Comparison of ENCODE assay signal across 13 cellular contexts in genomic region chrX:23662187-23662586, GRCh38. TPM values are rescaled to one million over a fixed set of nuclear protein-coding genes. Genes with fewer than 3 reads are reported as not detected.
DNase-seq lines count a peak whose midpoint lies in the region; ATAC-seq and TF ChIP-seq lines count a peak whose summit lies in the region.
"Had no signal": no experiment of that assay in that cellular context is flagged by ENCODE, and none has a peak within 500 bp of the region (broad histone marks: within the 10 kb centered on the region; RNA-seq: fewer than 3 reads in every experiment).

No MANE protein-coding gene starts in this region.

- H3K23ac ChIP-seq in neuronal stem cell (ENCODE audit: low read depth, low read length, poor library complexity), result no peak overlapping the region

- H3K18ac ChIP-seq in neuronal stem cell (ENCODE audit: low read length), result no peak overlapping the region

- H2BK15ac ChIP-seq in neuronal stem cell (ENCODE audit: low read length), result no peak overlapping the region

- H4K91ac ChIP-seq in neuronal stem cell (ENCODE audit: low read depth, low read length, poor library complexity), result no peak overlapping the region

- H2BK120ac ChIP-seq in neuronal stem cell (ENCODE audit: low read depth, low read length), result no peak overlapping the region

- peak; percentile 36 for DNase-seq in GM12865 (ENCODE audit: low read depth)
- peak; percentile 22 for DNase-seq in central memory CD4-positive, alpha-beta T cell
- no peak for DNase-seq in neuronal stem cell (ENCODE audit: low spot score)
- no peak for DNase-seq in AML-193 (lab: John Stamatoyannopoulos, UW)
- no peak for DNase-seq in activated CD4-positive, CD25-positive, alpha-beta regulatory T cell treated with anti-CD3 and anti-CD28 coated beads, Interleukin-2, amount 50 U/mL, for 72 hours
- DNase-seq: activated gamma-delta T cell treated with Interleukin-2 at 50 U/mL for 16 hours; NCI-H345; nucleus accumbens; stimulated activated CD4-positive, alpha-beta T cell treated with anti-CD3 and anti-CD28 coated beads, Interleukin-4, amount 100 ng/mL, for 1 hour had no signal

- no peak overlapping the region for H3K27ac ChIP-seq in neuronal stem cell (replicated peaks; ENCODE audit: low read length)
- H3K27ac ChIP-seq: vagina had no signal

- TF ChIP-seq CTCF in GM12865 (IDR thresholded peaks at IDR 0.05; ENCODE audit: insufficient read depth, low read depth, low read length, missing control alignments), result no peak

- H3K4me3 ChIP-seq in GM12865 (ENCODE audit: low read depth, low read length), result no peak overlapping the region
- H3K4me3 ChIP-seq in neuronal stem cell (ENCODE audit: low read length in 2 of 2), result no peak overlapping the region
- H3K4me3 ChIP-seq: vagina had no signal

- no peaks in the 10 kb centered on the region for H3K36me3 ChIP-seq in neuronal stem cell (replicated peaks in 1 of 2; ENCODE audit: control insufficient read depth in 2 of 2, insufficient read depth in 2 of 2, low read length in 2 of 2)
- H3K36me3 ChIP-seq: vagina had no signal

- H4K8ac ChIP-seq in neuronal stem cell (ENCODE audit: low read depth, low read length), result no peak overlapping the region

- no peak overlapping the region for H2AFZ ChIP-seq in neuronal stem cell (ENCODE audit: low read length)

- no peak overlapping the region for H3K4me2 ChIP-seq in neuronal stem cell (ENCODE audit: insufficient read depth, low read length, poor library complexity, severe bottlenecking)

- H2BK12ac ChIP-seq in neuronal stem cell (ENCODE audit: low read length), result no peak overlapping the region

- H3K9me3 ChIP-seq in neuronal stem cell (replicated peaks in 1 of 2; ENCODE audit: control insufficient read depth in 2 of 2, insufficient read depth in 1 of 2, low read depth in 1 of 2, low read length in 2 of 2), result no peaks in the 10 kb centered on the region
- H3K9me3 ChIP-seq: vagina had no signal

- no peaks in the 10 kb centered on the region for H3K27me3 ChIP-seq in neuronal stem cell (ENCODE audit: control insufficient read depth in 3 of 3, insufficient read depth in 3 of 3, low read depth in 1 of 3, low read length in 3 of 3)
- H3K27me3 ChIP-seq: vagina had no signal

- no peaks in the 10 kb centered on the region for H3K4me1 ChIP-seq in neuronal stem cell (ENCODE audit: control insufficient read depth in 2 of 2, insufficient read depth in 1 of 2, low read depth in 1 of 2, low read length in 2 of 2)
- H3K4me1 ChIP-seq: vagina had no signal

- peak; percentile 65 for ATAC-seq in GM19452 (IDR thresholded peaks at IDR 0.05; ENCODE audit: unreplicated experiment)
- peak; percentile 54 for ATAC-seq in HG03354 (IDR thresholded peaks at IDR 0.05; ENCODE audit: poor library complexity, severe bottlenecking, unreplicated experiment)
- ATAC-seq in HG02938 (IDR thresholded peaks at IDR 0.05; ENCODE audit: unreplicated experiment), result no peak

- H3K14ac ChIP-seq in neuronal stem cell (ENCODE audit: low read length), result no peak overlapping the region

- no peaks in the 10 kb centered on the region for H3K79me1 ChIP-seq in neuronal stem cell (ENCODE audit: low read depth, low read length)

- no peak overlapping the region for H2AK5ac ChIP-seq in neuronal stem cell (ENCODE audit: low read depth, low read length)

- WGBS in neuronal stem cell (ENCODE audit: extremely low coverage in 2 of 2, insufficient read length in 2 of 2, insufficient replicate concordance in 1 of 2), 2 donors, result no CpG with 5 or more reads among the region's 3 CpGs

- no peak overlapping the region for H3K9ac ChIP-seq in neuronal stem cell (ENCODE audit: low read depth, low read length, poor library complexity)

- H3K4ac ChIP-seq in neuronal stem cell (ENCODE audit: low read length), result no peak overlapping the region

- no peak overlapping the region for H2BK5ac ChIP-seq in neuronal stem cell (ENCODE audit: low read length)

RNA-seq across cellular contexts. Expression of gene PRDX4, which starts 5.1 kb away (rescaled TPM):
- 92.8 TPM for polyA plus RNA-seq in neuronal stem cell (2013, experiment 1 of 2)
- polyA plus RNA-seq in neuronal stem cell (2013, experiment 2 of 2), result 88.4 TPM

Comparison
In these comparisons a context has a peak if more than half of its experiments do, and no peak if none do; other contexts are left out.
1. DNase-seq: peak in GM12865 (single experiment) and central memory CD4-positive, alpha-beta T cell (single experiment); none in neuronal stem cell (single experiment), AML-193 (0 of 2) and activated CD4-positive, CD25-positive, alpha-beta regulatory T cell treated with anti-CD3 and anti-CD28 coated beads, Interleukin-2, amount 50 U/mL, for 72 hours (single experiment).